ENCODE assay signal across 1 cellular context in the genomic region with DNA sequence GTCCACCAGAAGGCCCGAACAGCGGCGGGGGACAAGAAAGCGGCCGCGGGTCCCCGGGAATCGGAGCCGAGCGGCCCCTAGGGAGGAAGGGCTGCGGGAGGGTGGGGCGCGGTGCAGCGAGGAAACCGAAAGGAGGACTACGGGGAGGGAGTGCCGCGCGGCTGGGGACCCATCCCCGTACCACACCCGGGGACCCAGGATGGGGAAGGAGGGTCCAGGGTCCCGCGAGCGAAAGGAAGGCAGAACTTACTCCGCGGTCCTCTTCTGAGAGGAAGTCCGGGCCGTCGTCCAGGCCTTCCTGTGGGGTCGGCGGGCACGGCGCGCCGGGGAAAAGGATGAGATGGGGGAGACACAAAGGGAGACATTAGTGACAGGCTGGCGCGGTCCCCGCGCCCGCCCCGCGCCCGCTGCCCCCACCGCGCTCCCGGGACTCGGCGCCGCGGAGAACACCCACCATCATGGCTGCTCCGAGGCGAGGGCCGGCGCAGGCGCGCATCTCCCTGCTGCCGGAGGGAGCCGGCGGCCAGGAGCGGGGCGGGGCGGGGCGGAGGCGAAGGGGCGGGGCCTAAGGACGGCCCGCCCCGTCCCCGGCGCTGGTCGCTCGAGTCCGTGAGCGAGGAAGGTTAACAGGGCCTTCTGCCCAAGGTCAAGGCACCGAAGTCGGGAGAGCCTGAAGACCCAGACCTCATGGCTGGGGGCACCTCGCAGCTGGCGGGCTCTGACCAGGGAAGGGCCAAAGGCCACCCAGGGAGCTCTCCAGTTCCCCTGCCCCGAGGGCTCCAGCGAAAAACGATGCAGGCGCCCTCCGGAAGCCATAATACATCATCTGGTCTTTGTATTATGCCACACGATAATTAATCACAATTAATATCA.
TF ChIP-seq lines count a peak whose summit lies in the region.

TSS of gene SNX6 (minus strand) at position 492 of the 873 bp plus-strand sequence. CDS start at position 460, 32 bp downstream.

TF ChIP-seq in HepG2, 621 proteins besides CTCF, POLR2A, EP300 and RAD21 (continued from another document and continues in another):
- no peak for TF ChIP-seq ZBTB4 (CRISPR knock-in tag; IDR thresholded peaks at IDR 0.05; ENCODE audit: borderline replicate concordance)
- TF ChIP-seq ZNF629 (CRISPR knock-in tag; conservative IDR thresholded peaks at IDR 0.05): peak; percentile 42; the same call in 1 of the 2 replicates
- TF ChIP-seq NFATC3 (CRISPR knock-in tag; IDR thresholded peaks at IDR 0.05): no peak
- TF ChIP-seq, protein P1, sequence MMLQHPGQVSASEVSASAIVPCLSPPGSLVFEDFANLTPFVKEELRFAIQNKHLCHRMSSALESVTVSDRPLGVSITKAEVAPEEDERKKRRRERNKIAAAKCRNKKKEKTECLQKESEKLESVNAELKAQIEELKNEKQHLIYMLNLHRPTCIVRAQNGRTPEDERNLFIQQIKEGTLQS (CRISPR knock-in tag; IDR thresholded peaks at IDR 0.05): no peak; the same call in 1 of the 2 replicates
- peak; percentile 86; the same call in 1 of the 2 replicates for TF ChIP-seq NFE2L1 (CRISPR knock-in tag; IDR thresholded peaks at IDR 0.05; ENCODE audit: borderline replicate concordance)
- no peak for TF ChIP-seq SUZ12 (IDR thresholded peaks at IDR 0.05; ENCODE audit: low read depth, low read length)
- TF ChIP-seq PAXIP1 (CRISPR knock-in tag; conservative IDR thresholded peaks at IDR 0.05): peak; percentile 54
- no peak for TF ChIP-seq ZNF430 (CRISPR knock-in tag; IDR thresholded peaks at IDR 0.05)
- TF ChIP-seq ZNF614 (CRISPR knock-in tag; IDR thresholded peaks at IDR 0.05; ENCODE audit: borderline replicate concordance): peak; percentile 43; the same call in 1 of the 2 replicates
- no peak for TF ChIP-seq SETDB1 (CRISPR knock-in tag; IDR thresholded peaks at IDR 0.05; ENCODE audit: borderline replicate concordance)
- TF ChIP-seq NFKB2 (CRISPR knock-in tag; IDR thresholded peaks at IDR 0.05; ENCODE audit: borderline replicate concordance): peak; percentile 98
- peak; percentile 99 for TF ChIP-seq ASH2L (IDR thresholded peaks at IDR 0.05; ENCODE audit: insufficient read length, low read depth, low read length)
- 0 out of 2 replicates have a peak, but pooled peaks have one; percentile 56 for TF ChIP-seq MAZ (IDR thresholded peaks at IDR 0.05; ENCODE audit: borderline replicate concordance, low read depth, low read length)
- peak; percentile 99 for TF ChIP-seq MAZ (CRISPR knock-in tag; IDR thresholded peaks at IDR 0.05; ENCODE audit: low read depth)
- no peak for TF ChIP-seq SNAI1 (CRISPR knock-in tag; IDR thresholded peaks at IDR 0.05; ENCODE audit: borderline replicate concordance)
- no peak for TF ChIP-seq SRSF4 (IDR thresholded peaks at IDR 0.05; ENCODE audit: low read depth, low read length, poor library complexity, severe bottlenecking)
- peak; percentile 68 for TF ChIP-seq NKX3-1 (CRISPR knock-in tag; IDR thresholded peaks at IDR 0.05)
- TF ChIP-seq NR2F2 (IDR thresholded peaks at IDR 0.05; ENCODE audit: borderline replicate concordance, low read depth): no peak
- TF ChIP-seq E2F1 (CRISPR knock-in tag; IDR thresholded peaks at IDR 0.05): peak; percentile 53; the same call in 1 of the 2 replicates
- TF ChIP-seq KLF6 (CRISPR knock-in tag; IDR thresholded peaks at IDR 0.05): peak; percentile 97
- TF ChIP-seq ZNF33A (CRISPR knock-in tag; IDR thresholded peaks at IDR 0.05; ENCODE audit: borderline replicate concordance): no peak
- peak; percentile 93 for TF ChIP-seq ZNF782 (CRISPR knock-in tag; IDR thresholded peaks at IDR 0.05; ENCODE audit: borderline replicate concordance)
- peak; percentile 41; the same call in 1 of the 2 replicates for TF ChIP-seq KDM1A (CRISPR knock-in tag; IDR thresholded peaks at IDR 0.05)
- TF ChIP-seq MBD4 (IDR thresholded peaks at IDR 0.05; ENCODE audit: borderline replicate concordance, low read length): no peak
- no peak for TF ChIP-seq SCMH1 (CRISPR knock-in tag; IDR thresholded peaks at IDR 0.05; ENCODE audit: borderline replicate concordance)
- peak; percentile 81 for TF ChIP-seq ZBTB42 (CRISPR knock-in tag; IDR thresholded peaks at IDR 0.05)
- peak; percentile 60; the same call in 1 of the 2 replicates for TF ChIP-seq ZNF564 (CRISPR knock-in tag; IDR thresholded peaks at IDR 0.05)
- peak; percentile 97 for TF ChIP-seq PTBP1 (IDR thresholded peaks at IDR 0.05; ENCODE audit: low read depth, low read length, poor library complexity, severe bottlenecking)
- TF ChIP-seq, protein P2, sequence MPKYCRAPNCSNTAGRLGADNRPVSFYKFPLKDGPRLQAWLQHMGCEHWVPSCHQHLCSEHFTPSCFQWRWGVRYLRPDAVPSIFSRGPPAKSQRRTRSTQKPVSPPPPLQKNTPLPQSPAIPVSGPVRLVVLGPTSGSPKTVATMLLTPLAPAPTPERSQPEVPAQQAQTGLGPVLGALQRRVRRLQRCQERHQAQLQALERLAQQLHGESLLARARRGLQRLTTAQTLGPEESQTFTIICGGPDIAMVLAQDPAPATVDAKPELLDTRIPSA (CRISPR knock-in tag; IDR thresholded peaks at IDR 0.05; ENCODE audit: borderline replicate concordance): peak; percentile 97; the same call in 1 of the 2 replicates
- TF ChIP-seq ZNF282 (IDR thresholded peaks at IDR 0.05; ENCODE audit: partially characterized antibody): no peak
- TF ChIP-seq, protein P3, sequence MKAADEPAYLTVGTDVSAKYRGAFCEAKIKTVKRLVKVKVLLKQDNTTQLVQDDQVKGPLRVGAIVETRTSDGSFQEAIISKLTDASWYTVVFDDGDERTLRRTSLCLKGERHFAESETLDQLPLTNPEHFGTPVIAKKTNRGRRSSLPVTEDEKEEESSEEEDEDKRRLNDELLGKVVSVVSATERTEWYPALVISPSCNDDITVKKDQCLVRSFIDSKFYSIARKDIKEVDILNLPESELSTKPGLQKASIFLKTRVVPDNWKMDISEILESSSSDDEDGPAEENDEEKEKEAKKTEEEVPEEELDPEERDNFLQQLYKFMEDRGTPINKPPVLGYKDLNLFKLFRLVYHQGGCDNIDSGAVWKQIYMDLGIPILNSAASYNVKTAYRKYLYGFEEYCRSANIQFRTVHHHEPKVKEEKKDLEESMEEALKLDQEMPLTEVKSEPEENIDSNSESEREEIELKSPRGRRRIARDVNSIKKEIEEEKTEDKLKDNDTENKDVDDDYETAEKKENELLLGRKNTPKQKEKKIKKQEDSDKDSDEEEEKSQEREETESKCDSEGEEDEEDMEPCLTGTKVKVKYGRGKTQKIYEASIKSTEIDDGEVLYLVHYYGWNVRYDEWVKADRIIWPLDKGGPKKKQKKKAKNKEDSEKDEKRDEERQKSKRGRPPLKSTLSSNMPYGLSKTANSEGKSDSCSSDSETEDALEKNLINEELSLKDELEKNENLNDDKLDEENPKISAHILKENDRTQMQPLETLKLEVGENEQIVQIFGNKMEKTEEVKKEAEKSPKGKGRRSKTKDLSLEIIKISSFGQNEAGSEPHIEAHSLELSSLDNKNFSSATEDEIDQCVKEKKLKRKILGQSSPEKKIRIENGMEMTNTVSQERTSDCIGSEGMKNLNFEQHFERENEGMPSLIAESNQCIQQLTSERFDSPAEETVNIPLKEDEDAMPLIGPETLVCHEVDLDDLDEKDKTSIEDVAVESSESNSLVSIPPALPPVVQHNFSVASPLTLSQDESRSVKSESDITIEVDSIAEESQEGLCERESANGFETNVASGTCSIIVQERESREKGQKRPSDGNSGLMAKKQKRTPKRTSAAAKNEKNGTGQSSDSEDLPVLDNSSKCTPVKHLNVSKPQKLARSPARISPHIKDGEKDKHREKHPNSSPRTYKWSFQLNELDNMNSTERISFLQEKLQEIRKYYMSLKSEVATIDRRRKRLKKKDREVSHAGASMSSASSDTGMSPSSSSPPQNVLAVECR (CRISPR knock-in tag; IDR thresholded peaks at IDR 0.05; ENCODE audit: borderline replicate concordance): peak; percentile 94
- peak; percentile 88 for TF ChIP-seq ZSCAN29 (CRISPR knock-in tag; conservative IDR thresholded peaks at IDR 0.05)
- peak; percentile 95 for TF ChIP-seq ZNF230 (CRISPR knock-in tag; IDR thresholded peaks at IDR 0.05)
- peak; percentile 82; the same call in 1 of the 2 replicates for TF ChIP-seq HIVEP1 (CRISPR knock-in tag; IDR thresholded peaks at IDR 0.05)
- peak; percentile 94 for TF ChIP-seq ZNF563 (CRISPR knock-in tag; IDR thresholded peaks at IDR 0.05)
- TF ChIP-seq, protein P4, sequence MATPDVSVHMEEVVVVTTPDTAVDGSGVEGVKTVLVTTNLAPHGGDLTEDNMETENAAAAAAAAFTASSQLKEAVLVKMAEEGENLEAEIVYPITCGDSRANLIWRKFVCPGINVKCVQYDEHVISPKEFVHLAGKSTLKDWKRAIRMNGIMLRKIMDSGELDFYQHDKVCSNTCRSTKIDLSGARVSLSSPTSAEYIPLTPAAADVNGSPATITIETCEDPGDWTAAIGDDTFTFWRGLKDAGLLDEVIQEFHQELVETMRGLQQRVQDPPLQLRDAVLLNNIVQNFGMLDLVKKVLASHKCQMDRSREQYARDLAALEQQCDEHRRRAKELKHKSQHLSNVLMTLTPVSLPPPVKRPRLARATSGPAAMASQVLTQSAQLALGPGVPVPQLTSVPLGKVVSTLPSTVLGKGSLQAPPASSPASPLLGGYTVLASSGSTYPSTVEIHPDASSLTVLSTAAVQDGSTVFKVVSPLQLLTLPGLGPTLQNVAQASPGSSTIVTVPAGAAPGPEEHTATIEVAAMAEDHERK (CRISPR knock-in tag; IDR thresholded peaks at IDR 0.05; ENCODE audit: low read depth): no peak
- TF ChIP-seq ZNF670 (CRISPR knock-in tag; IDR thresholded peaks at IDR 0.05; ENCODE audit: borderline replicate concordance): no peak
- TF ChIP-seq, protein P5, sequence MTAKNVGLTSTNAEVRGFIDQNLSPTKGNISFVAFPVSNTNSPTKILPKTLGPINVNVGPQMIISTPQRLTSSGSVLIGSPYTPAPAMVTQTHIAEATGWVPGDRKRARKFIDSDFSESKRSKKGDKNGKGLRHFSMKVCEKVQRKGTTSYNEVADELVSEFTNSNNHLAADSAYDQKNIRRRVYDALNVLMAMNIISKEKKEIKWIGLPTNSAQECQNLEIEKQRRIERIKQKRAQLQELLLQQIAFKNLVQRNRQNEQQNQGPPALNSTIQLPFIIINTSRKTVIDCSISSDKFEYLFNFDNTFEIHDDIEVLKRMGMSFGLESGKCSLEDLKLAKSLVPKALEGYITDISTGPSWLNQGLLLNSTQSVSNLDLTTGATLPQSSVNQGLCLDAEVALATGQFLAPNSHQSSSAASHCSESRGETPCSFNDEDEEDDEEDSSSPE (CRISPR knock-in tag; IDR thresholded peaks at IDR 0.05): peak; percentile 72
- peak; percentile 41; the same call in 1 of the 2 replicates for TF ChIP-seq ZNF552 (CRISPR knock-in tag; IDR thresholded peaks at IDR 0.05; ENCODE audit: borderline replicate concordance)
- TF ChIP-seq ZSCAN20 (CRISPR knock-in tag; IDR thresholded peaks at IDR 0.05; ENCODE audit: borderline replicate concordance): peak; percentile 97
- TF ChIP-seq MED13 (CRISPR knock-in tag; IDR thresholded peaks at IDR 0.05): peak; percentile 80
- TF ChIP-seq NFYC (CRISPR knock-in tag; IDR thresholded peaks at IDR 0.05): no peak; the same call in 1 of the 2 replicates
